1 cellular context compared by ENCODE assay signal in the genomic region with DNA sequence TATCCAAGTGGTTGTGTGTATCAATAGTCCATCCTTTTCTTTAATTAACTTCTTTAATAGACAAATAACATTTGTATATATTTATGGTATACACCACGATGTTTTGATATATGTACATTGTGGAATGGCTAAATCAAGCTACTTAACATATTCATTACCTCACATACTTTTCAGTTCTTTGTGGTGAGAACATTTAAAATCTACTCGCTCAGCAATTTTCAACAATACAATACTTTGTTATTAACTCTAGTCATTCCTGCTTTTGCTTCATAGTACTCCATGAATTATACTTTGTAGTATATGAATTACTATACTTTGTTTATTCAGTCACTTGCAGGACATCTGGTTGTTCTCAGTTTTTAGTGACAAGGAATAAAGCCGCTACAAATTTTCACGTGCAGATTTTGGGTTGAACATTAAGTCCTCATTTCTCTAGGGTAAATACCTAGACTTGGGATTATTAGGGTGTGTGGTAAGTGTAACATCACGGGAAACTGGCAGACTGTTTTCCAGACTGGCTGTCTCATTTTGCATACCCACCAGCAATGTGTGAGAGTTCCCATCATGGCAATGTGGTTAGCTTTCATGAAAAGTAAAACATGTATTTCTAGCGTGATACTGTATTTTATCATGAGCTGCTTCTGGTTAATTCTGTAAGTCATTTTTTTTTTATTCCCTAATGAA.
TF ChIP-seq lines count a peak whose summit lies in the region.

No MANE protein-coding gene starts in this region.

TF ChIP-seq in IMR-90, 13 proteins besides CTCF, POLR2A, EP300 and RAD21:
- TF ChIP-seq MAFK (IDR thresholded peaks at IDR 0.05; ENCODE audit: low read depth, low read length) (peak; percentile 82), MAZ (IDR thresholded peaks at IDR 0.05; ENCODE audit: borderline replicate concordance, low read depth, low read length) (no peak)
